ENCODE assay signal across 28 cellular contexts in the genomic region with DNA sequence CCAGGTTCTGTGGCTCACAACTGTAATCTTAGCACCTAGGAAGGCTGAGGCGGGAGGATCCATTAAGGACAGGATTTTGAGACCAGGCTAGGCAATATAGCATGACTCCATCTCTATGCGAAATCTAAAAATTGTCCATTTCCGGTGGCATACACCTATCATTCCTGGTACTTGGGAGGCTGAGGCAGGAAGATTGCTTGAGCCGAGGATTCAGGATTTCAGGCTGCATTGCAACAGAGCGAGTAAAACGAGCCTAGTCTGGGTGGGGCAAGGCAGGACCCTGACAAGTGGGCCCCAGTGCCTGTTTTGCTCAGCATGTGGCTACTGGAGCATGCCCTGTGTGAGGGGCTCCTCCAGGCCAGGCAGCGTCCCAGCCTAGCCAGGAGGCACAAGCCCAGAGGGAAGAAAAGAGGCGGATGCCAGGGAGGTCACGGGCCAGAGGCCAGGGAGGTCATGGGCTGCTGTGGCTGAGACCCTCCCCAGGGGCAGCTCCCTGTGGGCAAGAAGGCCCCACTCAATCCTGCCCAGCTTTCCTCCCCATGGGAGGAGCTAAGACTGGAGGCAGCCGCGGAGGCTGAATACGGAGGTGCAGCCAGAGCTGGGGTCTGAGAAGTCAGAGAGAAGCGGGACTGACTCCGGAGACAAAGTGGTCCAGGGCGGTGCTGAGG. TPM values are rescaled to one million over a fixed set of nuclear protein-coding genes. Genes with fewer than 3 reads are reported as not detected.
DNase-seq lines count a peak whose midpoint lies in the region; ATAC-seq, FAIRE-seq and TF ChIP-seq lines count a peak whose summit lies in the region.
"Had no signal": no experiment of that assay in that cellular context is flagged by ENCODE, and none has a peak within 500 bp of the region (broad histone marks: within the 10 kb centered on the region; RNA-seq: fewer than 3 reads in every experiment).

No MANE protein-coding gene starts in this region.

- TF ChIP-seq CTCF in H1 (IDR thresholded peaks at IDR 0.05; ENCODE audit: control extremely low read depth in 1 of 3, insufficient read depth in 1 of 3, low read depth in 1 of 3, low read length in 3 of 3) = no peak
- TF ChIP-seq CTCF in neural crest cell (conservative IDR thresholded peaks at IDR 0.05) = no peak

- H3K79me2 ChIP-seq in H1 (ENCODE audit: control insufficient read depth in 1 of 2, insufficient read depth in 2 of 2, low read length in 2 of 2) = no peaks in the 10 kb centered on the region

- H4K5ac ChIP-seq in H1 (ENCODE audit: insufficient read length, low read depth, low read length) = no peak overlapping the region

- no peaks in the 10 kb centered on the region for H3K36me3 Mint-ChIP-seq in activated naive CD4-positive, alpha-beta T cell treated with anti-CD3 and anti-CD28 coated beads, Interleukin-2, amount 50 U/mL, for 24 hours
- no peaks in the 10 kb centered on the region for H3K36me3 Mint-ChIP-seq in neural crest cell (ENCODE audit: low read depth)
- H3K36me3 Mint-ChIP-seq: CD4-positive, CD25-positive, alpha-beta regulatory T cell had no signal

- H3K4me3 Mint-ChIP-seq in activated naive CD4-positive, alpha-beta T cell treated with anti-CD3 and anti-CD28 coated beads, Interleukin-2, amount 50 U/mL, for 24 hours = no peak overlapping the region
- no peak overlapping the region for H3K4me3 Mint-ChIP-seq in neural crest cell
- H3K4me3 Mint-ChIP-seq: CD4-positive, CD25-positive, alpha-beta regulatory T cell; GM23338 had no signal

- TF ChIP-seq EP300 in H1 (IDR thresholded peaks at IDR 0.05; ENCODE audit: borderline replicate concordance in 1 of 2, low read depth in 2 of 2, low read length in 2 of 2) = no peak

- H3K9me3 Mint-ChIP-seq in activated naive CD4-positive, alpha-beta T cell treated with anti-CD3 and anti-CD28 coated beads, Interleukin-2, amount 50 U/mL, for 24 hours = no peaks in the 10 kb centered on the region
- no peaks in the 10 kb centered on the region for H3K9me3 Mint-ChIP-seq in neural crest cell
- H3K9me3 Mint-ChIP-seq: CD4-positive, CD25-positive, alpha-beta regulatory T cell; GM23338 had no signal

- no peaks in the 10 kb centered on the region for H4K20me1 ChIP-seq in H1 (replicated peaks in 1 of 2; ENCODE audit: control insufficient read depth in 1 of 2, insufficient read depth in 2 of 2, low read length in 2 of 2)

- H3K14ac ChIP-seq in H1 (ENCODE audit: insufficient read length) = no peak overlapping the region

- H2BK20ac ChIP-seq in H1 (ENCODE audit: low read length) = no peak overlapping the region

- no peak overlapping the region for H2AK5ac ChIP-seq in H1 (ENCODE audit: low read depth, low read length)

- peak overlapping the region; percentile 40 for H4K91ac ChIP-seq in H1 (replicated peaks; ENCODE audit: insufficient read length, low read length)

- H2AFZ ChIP-seq in H1 (ENCODE audit: low read length) = no peak overlapping the region

- H3K27ac ChIP-seq in H1 (ENCODE audit: low read depth, low read length) = no peak overlapping the region
- H3K27ac ChIP-seq: HL-60, RWPE1 had no signal

- H2BK120ac ChIP-seq in H1 (replicated peaks; ENCODE audit: low read depth, low read length) = no peak overlapping the region

- H3K23ac ChIP-seq in H1 (ENCODE audit: insufficient read length) = no peak overlapping the region

- no peak for ATAC-seq in HG03095 (IDR thresholded peaks at IDR 0.05; ENCODE audit: unreplicated experiment)
- ATAC-seq: Panc1 had no signal

- no peak overlapping the region for H3K4me2 ChIP-seq in H1 (ENCODE audit: insufficient read depth in 1 of 2, low read depth in 2 of 2, low read length in 2 of 2)
- H3K4me2 ChIP-seq: GM23338 had no signal

- peak overlapping the region; percentile 65 for H3K27ac Mint-ChIP-seq in activated naive CD4-positive, alpha-beta T cell treated with anti-CD3 and anti-CD28 coated beads, Interleukin-2, amount 50 U/mL, for 24 hours
- peak overlapping the region; percentile 88 for H3K27ac Mint-ChIP-seq in neural crest cell (ENCODE audit: unreplicated experiment)
- H3K27ac Mint-ChIP-seq: GM23338 had no signal

- no peak overlapping the region for H2BK5ac ChIP-seq in H1 (ENCODE audit: low read depth, low read length)

- H3K56ac ChIP-seq in H1 (replicated peaks; ENCODE audit: insufficient read length, low read depth, low read length) = no peak overlapping the region

- H3K4me3 ChIP-seq in H1 (ENCODE audit: extremely low read depth in 1 of 4, insufficient read depth in 2 of 4, low read depth in 3 of 4, low read length in 4 of 4) = no peak overlapping the region
- H3K4me3 ChIP-seq: GM23338 had no signal

- H3K18ac ChIP-seq in H1 (ENCODE audit: extremely low read depth, low read length) = no peak overlapping the region

- no peak overlapping the region for H2BK15ac ChIP-seq in H1 (ENCODE audit: low read length)

- H3K27me3 ChIP-seq in H1 (replicated peaks in 1 of 4; ENCODE audit: control insufficient read depth in 3 of 4, extremely low read depth in 1 of 4, insufficient read depth in 3 of 4, low read length in 3 of 4) = no peaks in the 10 kb centered on the region
- H3K27me3 ChIP-seq: BE2C had no signal

- WGBS in H1 (ENCODE audit: extremely low coverage in 1 of 2, insufficient coverage in 1 of 2, insufficient read length in 1 of 2, insufficient replicate concordance in 2 of 2, low coverage in 1 of 2, low lambda C conversion rate in 2 of 2, missing lambda C conversion rate in 1 of 2), 2 experiments = 87% methylated on average over 15 of the region's 15 CpGs; no CpG with 5 or more reads in 1 of the 2 experiments

- 0 out of 2 replicates have a peak overlapping the region, but pooled peaks have one; percentile 17 for H2BK12ac ChIP-seq in H1 (ENCODE audit: low read depth, low read length)

- no peaks in the 10 kb centered on the region for H3K36me3 ChIP-seq in H1 (ENCODE audit: control insufficient read depth in 2 of 4, insufficient read depth in 4 of 4, low read length in 3 of 4)
- H3K36me3 ChIP-seq: BE2C had no signal

- H3K79me1 ChIP-seq in H1 (ENCODE audit: low read depth, low read length) = no peaks in the 10 kb centered on the region

- H3K4me1 Mint-ChIP-seq in activated naive CD4-positive, alpha-beta T cell treated with anti-CD3 and anti-CD28 coated beads, Interleukin-2, amount 50 U/mL, for 24 hours = peaks cover 18% of the 10 kb centered on the region
- peaks cover 30% of the 10 kb centered on the region for H3K4me1 Mint-ChIP-seq in neural crest cell

- peaks cover 2 to 17% (median 12%) of the 10 kb centered on the region in 4 experiments; a peak in 5 of 7 replicates for H3K4me1 ChIP-seq in H1 (replicated peaks in 1 of 4; ENCODE audit: control insufficient read depth in 3 of 4, insufficient read depth in 4 of 4, low read length in 3 of 4)
- H3K4me1 ChIP-seq: BE2C had no signal

- H3K9ac ChIP-seq in H1 (replicated peaks in 1 of 4; ENCODE audit: extremely low read depth in 1 of 4, low read depth in 3 of 4, low read length in 3 of 4) = no peak overlapping the region

- CTCF ChIA-PET in H1 (lab: Charles Lee; ENCODE audit: partially characterized antibody) = interaction anchor here (0.5 to 1.5 kb wide), 5 partner anchors 8 to 405 kb away, joined by 3 to 4 read pairs (median 3); partner anchors contain the start of gene LRRC74B

- TF ChIP-seq POLR2A in H1 (IDR thresholded peaks at IDR 0.05; ENCODE audit: control extremely low read depth in 1 of 2, low read depth in 2 of 2, low read length in 2 of 2) = no peak

- TF ChIP-seq RAD21 in H1 (IDR thresholded peaks at IDR 0.05 in 1 of 2, conservative IDR thresholded peaks at IDR 0.05 in 1 of 2; ENCODE audit: low read depth in 2 of 2, low read length in 2 of 2) = no peak

- H3K27me3 Mint-ChIP-seq in activated naive CD4-positive, alpha-beta T cell treated with anti-CD3 and anti-CD28 coated beads, Interleukin-2, amount 50 U/mL, for 24 hours = no peaks in the 10 kb centered on the region
- H3K27me3 Mint-ChIP-seq in neural crest cell (ENCODE audit: low read depth) = peaks cover 2% of the 10 kb centered on the region

- POLR2A ChIA-PET in H1 (lab: Charles Lee; ENCODE audit: partially characterized antibody) = no interaction called here

- no peak overlapping the region for H4K8ac ChIP-seq in H1 (ENCODE audit: extremely low read depth, insufficient read depth, low read length)

- no peak overlapping the region for H3K4ac ChIP-seq in H1 (replicated peaks; ENCODE audit: insufficient read length, low read depth, low read length)

- DNase-seq in activated naive CD4-positive, alpha-beta T cell (lab: John Stamatoyannopoulos, UW) = no peak
- DNase-seq in H1 (ENCODE audit: low read depth in 1 of 2, low spot score in 2 of 2) = no peak
- no peak for DNase-seq in neural crest cell (ENCODE audit: low read depth, low spot score)
- no peak for DNase-seq in DMS 273 treated with DMSO at 0.1 percent for 48 hours (lab: John Stamatoyannopoulos, UW)
- DNase-seq in stimulated activated naive CD4-positive, alpha-beta T cell treated with Interleukin-2 at 50 U/mL for 16 hours (lab: John Stamatoyannopoulos, UW) = no peak
- DNase-seq: 8988T; ACHN; BE2C; CD4-positive, CD25-positive, alpha-beta regulatory T cell; HCEC 1CT; Karpas-422; NCI-H1092; NCI-H1436; NCI-H187; NCI-H2081 treated with DMSO at 0.1 percent for 48 hours; NCI-H2171; NCI-H226; NCI-H510A; NCI-H69; SHP77 had no signal

- no peak for FAIRE-seq in H1 (lab: Jason Lieb, UNC)
- FAIRE-seq: G401.6 had no signal

- H3K9me3 ChIP-seq in H1 (ENCODE audit: insufficient read depth in 2 of 2, low read depth in 1 of 2, low read length in 1 of 2) = no peaks in the 10 kb centered on the region
- H3K9me3 ChIP-seq: BE2C had no signal

- H3K23me2 ChIP-seq in H1 (ENCODE audit: low read depth, low read length) = no peaks in the 10 kb centered on the region

RNA-seq across cellular contexts. Expression of gene LRRC74B, which starts 8.4 kb away (rescaled TPM):
- total RNA-seq in H1 (2021; fragmentation: NEBNext Ultra II Directional; extraction: Animal tissue kit (Norgen Biotek cat#: 25700)) = not detected in 2 replicates
- 0.03 TPM in 1 of 2 replicates, not detected in the other for polyA plus RNA-seq in H1 (2011; rRNA removed)
- polyA plus RNA-seq in H1 (2011; cell fraction: cytosol; rRNA removed) = 0.05 TPM
- polyA plus RNA-seq in H1 (2011; cell fraction: nucleus; rRNA removed) = 0.03 TPM
- not detected in 4 replicates for polyA plus RNA-seq in H1 (2012, experiment 1 of 2)
- not detected for polyA plus RNA-seq in H1 (2012, experiment 2 of 2)
- under 0.01 TPM for polyA plus RNA-seq in H1 (2013, experiment 1 of 2)
- polyA plus RNA-seq in H1 (2013, experiment 2 of 2) = not detected
- polyA minus RNA-seq in H1 (2011; rRNA and poly(A)+ RNA removed) = 0.10 TPM in 1 of 2 replicates, not detected in the other
- not detected for polyA minus RNA-seq in H1 (2011; cell fraction: cytosol; rRNA and poly(A)+ RNA removed)
- polyA minus RNA-seq in H1 (2011; cell fraction: nucleus; rRNA and poly(A)+ RNA removed) = not detected
- total RNA-seq in neural crest cell = not detected in 2 replicates
- total RNA-seq: GM23338, OCI-LY7 had no signal
- polyA plus RNA-seq: CD4-positive, CD25-positive, alpha-beta regulatory T cell; GM23338 had no signal

RNA-seq across cellular contexts. Expression of gene SLC7A4, which starts 21.8 kb away (rescaled TPM):
- total RNA-seq in H1 (2021; fragmentation: NEBNext Ultra II Directional; extraction: Animal tissue kit (Norgen Biotek cat#: 25700)) = 0.27 TPM in 1 of 2 replicates, not detected in the other
- polyA plus RNA-seq in H1 (2011; rRNA removed) = 0.88 and 0.92 TPM in 2 replicates
- 0.25 TPM for polyA plus RNA-seq in H1 (2011; cell fraction: cytosol; rRNA removed)
- 0.40 TPM for polyA plus RNA-seq in H1 (2011; cell fraction: nucleus; rRNA removed)
- 0.15 to 0.61 TPM (median 0.48 TPM) in 4 replicates for polyA plus RNA-seq in H1 (2012, experiment 1 of 2)
- polyA plus RNA-seq in H1 (2012, experiment 2 of 2) = 0.38 TPM
- 0.41 TPM for polyA plus RNA-seq in H1 (2013, experiment 1 of 2)
- 0.39 TPM for polyA plus RNA-seq in H1 (2013, experiment 2 of 2)
- 0.32 and 0.66 TPM in 2 replicates for polyA minus RNA-seq in H1 (2011; rRNA and poly(A)+ RNA removed)
- polyA minus RNA-seq in H1 (2011; cell fraction: cytosol; rRNA and poly(A)+ RNA removed) = not detected
- polyA minus RNA-seq in H1 (2011; cell fraction: nucleus; rRNA and poly(A)+ RNA removed) = 1.2 TPM
- 0.26 and 0.43 TPM in 2 replicates for total RNA-seq in neural crest cell
- total RNA-seq: CD4-positive, CD25-positive, alpha-beta regulatory T cell; OCI-LY7 had no signal

RNA-seq across cellular contexts. Expression of gene P2RX6, which starts 39.2 kb away (rescaled TPM):
- total RNA-seq in H1 (2021; fragmentation: NEBNext Ultra II Directional; extraction: Animal tissue kit (Norgen Biotek cat#: 25700)) = not detected in 2 replicates
- polyA plus RNA-seq in H1 (2011; rRNA removed) = 0.09 and 0.16 TPM in 2 replicates
- polyA plus RNA-seq in H1 (2011; cell fraction: cytosol; rRNA removed) = 0.23 TPM
- polyA plus RNA-seq in H1 (2011; cell fraction: nucleus; rRNA removed) = 1.5 TPM
- polyA plus RNA-seq in H1 (2012, experiment 1 of 2) = 0.11 to 0.25 TPM (median 0.20 TPM) in 4 replicates
- 0.05 TPM for polyA plus RNA-seq in H1 (2012, experiment 2 of 2)
- 0.10 TPM for polyA plus RNA-seq in H1 (2013, experiment 1 of 2)
- 0.09 TPM for polyA plus RNA-seq in H1 (2013, experiment 2 of 2)
- polyA minus RNA-seq in H1 (2011; rRNA and poly(A)+ RNA removed) = 0.19 and 0.49 TPM in 2 replicates
- polyA minus RNA-seq in H1 (2011; cell fraction: cytosol; rRNA and poly(A)+ RNA removed) = not detected
- polyA minus RNA-seq in H1 (2011; cell fraction: nucleus; rRNA and poly(A)+ RNA removed) = not detected
- total RNA-seq in neural crest cell = 3.4 and 4.5 TPM in 2 replicates
- total RNA-seq: GM23338 had no signal
- polyA plus RNA-seq: GM23338 had no signal

RNA-seq across cellular contexts. Expression of gene THAP7, which starts 52.3 kb away (rescaled TPM):
- total RNA-seq in H1 (2021; fragmentation: NEBNext Ultra II Directional; extraction: Animal tissue kit (Norgen Biotek cat#: 25700)) = 16.2 and 16.9 TPM in 2 replicates
- polyA plus RNA-seq in H1 (2011; rRNA removed) = 32.5 and 40.1 TPM in 2 replicates
- 32.0 TPM for polyA plus RNA-seq in H1 (2011; cell fraction: cytosol; rRNA removed)
- polyA plus RNA-seq in H1 (2011; cell fraction: nucleus; rRNA removed) = 35.8 TPM
- 8.4 to 24.4 TPM (median 15.6 TPM) in 4 replicates for polyA plus RNA-seq in H1 (2012, experiment 1 of 2)
- 16.3 TPM for polyA plus RNA-seq in H1 (2012, experiment 2 of 2)
- 21.9 TPM for polyA plus RNA-seq in H1 (2013, experiment 1 of 2)
- polyA plus RNA-seq in H1 (2013, experiment 2 of 2) = 20.4 TPM
- polyA minus RNA-seq in H1 (2011; rRNA and poly(A)+ RNA removed) = 11.5 and 14.1 TPM in 2 replicates
- polyA minus RNA-seq in H1 (2011; cell fraction: cytosol; rRNA and poly(A)+ RNA removed) = 8.6 TPM
- polyA minus RNA-seq in H1 (2011; cell fraction: nucleus; rRNA and poly(A)+ RNA removed) = 40.2 TPM
- 35.4 and 37.0 TPM in 2 replicates for total RNA-seq in neural crest cell
